In genomic region chrX:7131621-7132020, GRCh38 we compare ENCODE assay signal across 1 cellular context.
TF ChIP-seq lines count a peak whose summit lies in the region.

No MANE protein-coding gene starts in this region.

TF ChIP-seq in HCT116, 20 proteins besides CTCF, POLR2A, EP300 and RAD21:
- no peak for TF ChIP-seq ELF1 (IDR thresholded peaks at IDR 0.05; ENCODE audit: borderline replicate concordance, low read depth)
- no peak for TF ChIP-seq SP1 (IDR thresholded peaks at IDR 0.05; ENCODE audit: low read depth)
- TF ChIP-seq CEBPB (IDR thresholded peaks at IDR 0.05; ENCODE audit: low read depth): no peak
- TF ChIP-seq MAX (IDR thresholded peaks at IDR 0.05): no peak
- TF ChIP-seq SIN3A (IDR thresholded peaks at IDR 0.05; ENCODE audit: low read depth): no peak
- TF ChIP-seq, protein P1, sequence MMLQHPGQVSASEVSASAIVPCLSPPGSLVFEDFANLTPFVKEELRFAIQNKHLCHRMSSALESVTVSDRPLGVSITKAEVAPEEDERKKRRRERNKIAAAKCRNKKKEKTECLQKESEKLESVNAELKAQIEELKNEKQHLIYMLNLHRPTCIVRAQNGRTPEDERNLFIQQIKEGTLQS (IDR thresholded peaks at IDR 0.05): no peak
- no peak for TF ChIP-seq JUND (IDR thresholded peaks at IDR 0.05)
- no peak for TF ChIP-seq ZNF274 (IDR thresholded peaks at IDR 0.05; ENCODE audit: low read depth, low read length)
- TF ChIP-seq EGR1 (IDR thresholded peaks at IDR 0.05; ENCODE audit: low read depth): no peak
- no peak for TF ChIP-seq SRF (IDR thresholded peaks at IDR 0.05; ENCODE audit: low read depth)
- no peak for TF ChIP-seq POLR2AphosphoS5 (IDR thresholded peaks at IDR 0.05; ENCODE audit: low read depth, low read length)
- no peak for TF ChIP-seq CBX3 (IDR thresholded peaks at IDR 0.05; ENCODE audit: low read depth)
- no peak for TF ChIP-seq EZH2 (IDR thresholded peaks at IDR 0.05)
- TF ChIP-seq YY1 (IDR thresholded peaks at IDR 0.05; ENCODE audit: extremely low read depth, insufficient replicate concordance, low read depth, low read length): no peak
